ENCODE assay signal across 10 cellular contexts in genomic region chr1:87202922-87203655, GRCh38.
DNase-seq lines count a peak whose midpoint lies in the region; ATAC-seq and TF ChIP-seq lines count a peak whose summit lies in the region.
"Had no signal": no experiment of that assay in that cellular context is flagged by ENCODE, and none has a peak within 500 bp of the region (broad histone marks: within the 10 kb centered on the region; RNA-seq: fewer than 3 reads in every experiment).

No MANE protein-coding gene starts in this region.

- no peaks in the 10 kb centered on the region for H3K36me3 Mint-ChIP-seq in natural killer cell
- H3K36me3 Mint-ChIP-seq: T-cell had no signal

- intact Hi-C loops in natural killer cell (cut with micrococcal nuclease) (no loop called here), uterus (cut with DNase I; ENCODE audit: low total_unique reads) (no loop called here), ovary (cut with DNase I) (no loop called here)

- no peak overlapping the region for H3K4me3 ChIP-seq in uterus
- no peak overlapping the region for H3K4me3 ChIP-seq in ovary

- H3K4me1 ChIP-seq in uterus (no peaks in the 10 kb centered on the region), ovary (ENCODE audit: insufficient read depth) (no peaks in the 10 kb centered on the region)

- no peak for TF ChIP-seq CTCF in natural killer cell (IDR thresholded peaks at IDR 0.05)
- no peak for TF ChIP-seq CTCF in uterus (IDR thresholded peaks at IDR 0.05)
- no peak for TF ChIP-seq CTCF in ovary (IDR thresholded peaks at IDR 0.05)

- H3K27me3 Mint-ChIP-seq in natural killer cell (ENCODE audit: low read depth in 2 of 2), result peaks cover 16 to 31% of the 10 kb centered on the region in 2 donors

- peaks cover 19 to 20% of the 10 kb centered on the region in 2 donors for H3K4me1 Mint-ChIP-seq in natural killer cell

- H3K27ac Mint-ChIP-seq in natural killer cell, result peak overlapping the region; percentile 2 to 4
- H3K27ac Mint-ChIP-seq: T-cell had no signal

- no peak overlapping the region for H3K27ac ChIP-seq in uterus
- no peak overlapping the region for H3K27ac ChIP-seq in ovary

- H3K27me3 ChIP-seq in uterus (no peaks in the 10 kb centered on the region), ovary (no peaks in the 10 kb centered on the region)

- H3K36me3 ChIP-seq in uterus, result no peaks in the 10 kb centered on the region
- no peaks in the 10 kb centered on the region for H3K36me3 ChIP-seq in ovary

- ATAC-seq in GM18858 (IDR thresholded peaks at IDR 0.05; ENCODE audit: unreplicated experiment) (peak; percentile 94), GM21825 (IDR thresholded peaks at IDR 0.05; ENCODE audit: unreplicated experiment) (peak; percentile 90), HG03558 (IDR thresholded peaks at IDR 0.05; ENCODE audit: extremely low read depth, unreplicated experiment) (peak; percentile 82), natural killer cell (peak; percentile 42 to 82 (median 60))
- ATAC-seq: T-cell had no signal

- TF ChIP-seq POLR2A in uterus (IDR thresholded peaks at IDR 0.05) (no peak), ovary (IDR thresholded peaks at IDR 0.05) (no peak)

- H3K9me3 Mint-ChIP-seq in natural killer cell, result no peaks in the 10 kb centered on the region
- H3K9me3 Mint-ChIP-seq: T-cell had no signal

- DNase-seq in natural killer cell (no peak), SW480 (ENCODE audit: low spot score) (no peak), uterus (no peak), ovary (no peak), DMS53 treated with DMSO at 0.1 percent for 48 hours (lab: John Stamatoyannopoulos, UW; ENCODE audit: unreplicated experiment) (no peak)
- DNase-seq: activated naive CD4-positive, alpha-beta T cell treated with anti-CD3 and anti-CD28 coated beads, Interleukin-2, amount 50 U/mL, for 16 hours; T-cell had no signal

- WGBS in ovary, 3 donors, result 55 to 60% (median 56%) methylated on average over 16 of the region's 16 CpGs

- TF ChIP-seq EP300 in ovary (IDR thresholded peaks at IDR 0.05), result no peak

- peak overlapping the region; percentile 38 for H3K4me3 Mint-ChIP-seq in natural killer cell

- H3K9me3 ChIP-seq in uterus (no peaks in the 10 kb centered on the region), ovary (no peaks in the 10 kb centered on the region)
